ENCODE assay signal across 2 cellular contexts in the genomic region with DNA sequence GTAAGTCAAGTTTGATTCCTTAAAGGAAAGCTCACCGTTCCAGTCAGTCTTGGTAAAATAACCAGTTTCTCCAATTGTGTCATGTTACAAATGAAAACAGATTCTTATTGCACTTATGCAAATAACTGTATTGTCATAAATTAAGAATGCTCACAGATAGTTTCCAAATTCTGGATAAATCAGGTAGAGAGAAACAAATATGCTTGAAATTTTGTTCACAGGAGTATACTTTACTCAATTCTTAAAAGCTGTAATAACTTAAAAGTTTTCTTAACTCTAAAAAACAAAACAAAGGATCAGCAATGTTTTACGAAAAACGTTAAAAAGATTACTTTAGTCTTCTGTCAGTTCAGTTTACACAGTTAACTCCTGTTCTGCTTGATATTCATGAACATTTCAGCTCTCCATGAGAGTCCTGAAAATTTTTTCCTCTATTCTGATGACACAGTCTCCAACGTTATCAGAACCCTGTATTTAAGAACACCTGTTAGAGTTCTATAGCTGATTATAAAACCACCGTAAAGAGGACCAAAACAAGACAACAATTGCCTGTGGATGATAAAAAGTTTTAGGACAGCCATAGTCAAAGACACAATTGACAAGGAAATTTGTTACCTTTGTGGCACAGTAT.
TF ChIP-seq lines count a peak whose summit lies in the region.

No MANE protein-coding gene starts in this region.

TF ChIP-seq in HEK293, 187 proteins besides CTCF, POLR2A, EP300 and RAD21:
- TF ChIP-seq KLF7 (tag by site-specific recombination; IDR thresholded peaks at IDR 0.05; ENCODE audit: borderline replicate concordance) (no peak), SETDB1 (IDR thresholded peaks at IDR 0.05; ENCODE audit: insufficient read length, low read length) (peak; percentile 98)

TF ChIP-seq in HepG2, 621 proteins besides CTCF, POLR2A, EP300 and RAD21:
- TF ChIP-seq CBX2 (IDR thresholded peaks at IDR 0.05; ENCODE audit: low read depth, low read length) = no peak
- TF ChIP-seq CBX2 (CRISPR knock-in tag; IDR thresholded peaks at IDR 0.05; ENCODE audit: low read depth) = no peak
- TF ChIP-seq JUNB (CRISPR knock-in tag; IDR thresholded peaks at IDR 0.05; ENCODE audit: borderline replicate concordance) = no peak
- no peak for TF ChIP-seq PPARG (CRISPR knock-in tag; conservative IDR thresholded peaks at IDR 0.05)
- TF ChIP-seq, protein P1, sequence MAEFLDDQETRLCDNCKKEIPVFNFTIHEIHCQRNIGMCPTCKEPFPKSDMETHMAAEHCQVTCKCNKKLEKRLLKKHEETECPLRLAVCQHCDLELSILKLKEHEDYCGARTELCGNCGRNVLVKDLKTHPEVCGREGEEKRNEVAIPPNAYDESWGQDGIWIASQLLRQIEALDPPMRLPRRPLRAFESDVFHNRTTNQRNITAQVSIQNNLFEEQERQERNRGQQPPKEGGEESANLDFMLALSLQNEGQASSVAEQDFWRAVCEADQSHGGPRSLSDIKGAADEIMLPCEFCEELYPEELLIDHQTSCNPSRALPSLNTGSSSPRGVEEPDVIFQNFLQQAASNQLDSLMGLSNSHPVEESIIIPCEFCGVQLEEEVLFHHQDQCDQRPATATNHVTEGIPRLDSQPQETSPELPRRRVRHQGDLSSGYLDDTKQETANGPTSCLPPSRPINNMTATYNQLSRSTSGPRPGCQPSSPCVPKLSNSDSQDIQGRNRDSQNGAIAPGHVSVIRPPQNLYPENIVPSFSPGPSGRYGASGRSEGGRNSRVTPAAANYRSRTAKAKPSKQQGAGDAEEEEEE (CRISPR knock-in tag; IDR thresholded peaks at IDR 0.05; ENCODE audit: borderline replicate concordance) = no peak
- no peak for TF ChIP-seq PHF20 (CRISPR knock-in tag; IDR thresholded peaks at IDR 0.05)
- TF ChIP-seq AGO2 (optimal IDR thresholded peaks at IDR 0.05; ENCODE audit: low read depth, low read length) = no peak
- no peak for TF ChIP-seq MAF1 (CRISPR knock-in tag; IDR thresholded peaks at IDR 0.05; ENCODE audit: borderline replicate concordance)
- TF ChIP-seq ZNF766 (CRISPR knock-in tag; IDR thresholded peaks at IDR 0.05; ENCODE audit: borderline replicate concordance) = no peak
- TF ChIP-seq, protein P2, sequence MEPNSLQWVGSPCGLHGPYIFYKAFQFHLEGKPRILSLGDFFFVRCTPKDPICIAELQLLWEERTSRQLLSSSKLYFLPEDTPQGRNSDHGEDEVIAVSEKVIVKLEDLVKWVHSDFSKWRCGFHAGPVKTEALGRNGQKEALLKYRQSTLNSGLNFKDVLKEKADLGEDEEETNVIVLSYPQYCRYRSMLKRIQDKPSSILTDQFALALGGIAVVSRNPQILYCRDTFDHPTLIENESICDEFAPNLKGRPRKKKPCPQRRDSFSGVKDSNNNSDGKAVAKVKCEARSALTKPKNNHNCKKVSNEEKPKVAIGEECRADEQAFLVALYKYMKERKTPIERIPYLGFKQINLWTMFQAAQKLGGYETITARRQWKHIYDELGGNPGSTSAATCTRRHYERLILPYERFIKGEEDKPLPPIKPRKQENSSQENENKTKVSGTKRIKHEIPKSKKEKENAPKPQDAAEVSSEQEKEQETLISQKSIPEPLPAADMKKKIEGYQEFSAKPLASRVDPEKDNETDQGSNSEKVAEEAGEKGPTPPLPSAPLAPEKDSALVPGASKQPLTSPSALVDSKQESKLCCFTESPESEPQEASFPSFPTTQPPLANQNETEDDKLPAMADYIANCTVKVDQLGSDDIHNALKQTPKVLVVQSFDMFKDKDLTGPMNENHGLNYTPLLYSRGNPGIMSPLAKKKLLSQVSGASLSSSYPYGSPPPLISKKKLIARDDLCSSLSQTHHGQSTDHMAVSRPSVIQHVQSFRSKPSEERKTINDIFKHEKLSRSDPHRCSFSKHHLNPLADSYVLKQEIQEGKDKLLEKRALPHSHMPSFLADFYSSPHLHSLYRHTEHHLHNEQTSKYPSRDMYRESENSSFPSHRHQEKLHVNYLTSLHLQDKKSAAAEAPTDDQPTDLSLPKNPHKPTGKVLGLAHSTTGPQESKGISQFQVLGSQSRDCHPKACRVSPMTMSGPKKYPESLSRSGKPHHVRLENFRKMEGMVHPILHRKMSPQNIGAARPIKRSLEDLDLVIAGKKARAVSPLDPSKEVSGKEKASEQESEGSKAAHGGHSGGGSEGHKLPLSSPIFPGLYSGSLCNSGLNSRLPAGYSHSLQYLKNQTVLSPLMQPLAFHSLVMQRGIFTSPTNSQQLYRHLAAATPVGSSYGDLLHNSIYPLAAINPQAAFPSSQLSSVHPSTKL (CRISPR knock-in tag; IDR thresholded peaks at IDR 0.05) = no peak
- TF ChIP-seq ZNF530 (CRISPR knock-in tag; IDR thresholded peaks at IDR 0.05; ENCODE audit: low read depth) = no peak
- TF ChIP-seq ZNF431 (CRISPR knock-in tag; IDR thresholded peaks at IDR 0.05; ENCODE audit: borderline replicate concordance, low read depth) = no peak
- TF ChIP-seq, protein P3, sequence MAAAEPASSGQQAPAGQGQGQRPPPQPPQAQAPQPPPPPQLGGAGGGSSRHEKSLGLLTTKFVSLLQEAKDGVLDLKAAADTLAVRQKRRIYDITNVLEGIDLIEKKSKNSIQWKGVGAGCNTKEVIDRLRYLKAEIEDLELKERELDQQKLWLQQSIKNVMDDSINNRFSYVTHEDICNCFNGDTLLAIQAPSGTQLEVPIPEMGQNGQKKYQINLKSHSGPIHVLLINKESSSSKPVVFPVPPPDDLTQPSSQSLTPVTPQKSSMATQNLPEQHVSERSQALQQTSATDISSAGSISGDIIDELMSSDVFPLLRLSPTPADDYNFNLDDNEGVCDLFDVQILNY (CRISPR knock-in tag; conservative IDR thresholded peaks at IDR 0.05) = no peak
- TF ChIP-seq, protein P4, sequence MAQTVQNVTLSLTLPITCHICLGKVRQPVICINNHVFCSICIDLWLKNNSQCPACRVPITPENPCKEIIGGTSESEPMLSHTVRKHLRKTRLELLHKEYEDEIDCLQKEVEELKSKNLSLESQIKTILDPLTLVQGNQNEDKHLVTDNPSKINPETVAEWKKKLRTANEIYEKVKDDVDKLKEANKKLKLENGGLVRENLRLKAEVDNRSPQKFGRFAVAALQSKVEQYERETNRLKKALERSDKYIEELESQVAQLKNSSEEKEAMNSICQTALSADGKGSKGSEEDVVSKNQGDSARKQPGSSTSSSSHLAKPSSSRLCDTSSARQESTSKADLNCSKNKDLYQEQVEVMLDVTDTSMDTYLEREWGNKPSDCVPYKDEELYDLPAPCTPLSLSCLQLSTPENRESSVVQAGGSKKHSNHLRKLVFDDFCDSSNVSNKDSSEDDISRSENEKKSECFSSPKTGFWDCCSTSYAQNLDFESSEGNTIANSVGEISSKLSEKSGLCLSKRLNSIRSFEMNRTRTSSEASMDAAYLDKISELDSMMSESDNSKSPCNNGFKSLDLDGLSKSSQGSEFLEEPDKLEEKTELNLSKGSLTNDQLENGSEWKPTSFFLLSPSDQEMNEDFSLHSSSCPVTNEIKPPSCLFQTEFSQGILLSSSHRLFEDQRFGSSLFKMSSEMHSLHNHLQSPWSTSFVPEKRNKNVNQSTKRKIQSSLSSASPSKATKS (CRISPR knock-in tag; IDR thresholded peaks at IDR 0.05) = no peak
- TF ChIP-seq CHD4 (IDR thresholded peaks at IDR 0.05; ENCODE audit: borderline replicate concordance, low read length) = no peak
- TF ChIP-seq MTF1 (CRISPR knock-in tag; IDR thresholded peaks at IDR 0.05) = no peak
